26 cellular contexts compared by ENCODE assay signal in the genomic region with DNA sequence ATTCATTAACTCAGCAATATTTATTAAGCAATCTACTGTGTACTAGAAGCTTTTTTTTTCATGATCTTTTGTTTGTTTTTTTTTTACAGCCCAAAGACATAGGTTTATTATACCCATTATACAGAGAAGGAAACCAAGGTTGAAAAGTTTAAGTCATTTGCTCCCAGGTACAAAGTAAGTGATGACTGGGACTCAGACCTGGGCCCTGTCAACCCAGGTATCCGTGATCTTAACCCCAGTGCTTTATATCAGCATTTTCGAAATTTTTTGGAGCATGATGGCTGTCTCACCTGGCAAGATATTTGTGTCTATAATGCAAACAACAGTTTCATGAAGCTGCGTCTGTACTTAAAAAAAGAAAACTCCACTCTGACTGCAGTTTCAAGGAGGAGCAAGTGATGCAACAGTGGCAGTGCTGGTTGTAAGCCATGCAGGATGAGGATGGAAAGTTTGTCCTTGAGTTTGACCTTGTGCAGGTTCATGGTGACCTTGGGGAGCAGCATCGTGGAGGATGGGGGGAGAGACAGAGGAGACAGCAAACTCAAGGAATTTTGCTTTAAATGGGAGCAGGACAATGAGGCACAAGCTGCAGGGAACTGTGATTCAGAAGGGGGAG.
"Had no signal": no experiment of that assay in that cellular context is flagged by ENCODE, and none has a peak within 500 bp of the region (broad histone marks: within the 10 kb centered on the region; RNA-seq: fewer than 3 reads in every experiment).

No MANE protein-coding gene starts in this region.

- H3K4me1 ChIP-seq: left ventricle myocardium inferior, prostate gland, sigmoid colon, testis had no signal

- H3K4me3 ChIP-seq: left ventricle myocardium inferior, lung, pancreas, prostate gland, sigmoid colon, spleen, stomach, testis, thyroid gland, transverse colon, upper lobe of left lung, vagina had no signal

- H3K27me3 ChIP-seq: pancreas, sigmoid colon, spleen, stomach, testis, thyroid gland, transverse colon, upper lobe of left lung, vagina had no signal

- H3K4me3 Mint-ChIP-seq: naive thymus-derived CD8-positive, alpha-beta T cell; nephron; neural crest cell; stimulated activated naive B cell treated with anti-CD40 and anti-IgM and Interleukin-4, amounts not matched to agents 10 μg/mL and 1 μg/mL and 100 μg/mL, for 72 hours had no signal

- H3K27ac Mint-ChIP-seq: nephron; stimulated activated naive B cell treated with anti-CD40 and anti-IgM and Interleukin-4, amounts not matched to agents 10 μg/mL and 1 μg/mL and 100 μg/mL, for 72 hours had no signal

- FAIRE-seq: keratinocyte, pancreas, small intestine had no signal

- H3K27me3 Mint-ChIP-seq: naive thymus-derived CD8-positive, alpha-beta T cell; stimulated activated naive B cell treated with anti-CD40 and anti-IgM and Interleukin-4, amounts not matched to agents 10 μg/mL and 1 μg/mL and 100 μg/mL, for 72 hours had no signal

- ATAC-seq: left cardiac atrium; naive thymus-derived CD8-positive, alpha-beta T cell; right cardiac atrium; stimulated activated naive B cell treated with anti-CD40 and anti-IgM and Interleukin-4, amounts not matched to agents 10 μg/mL and 1 μg/mL and 100 μg/mL, for 72 hours; stimulated activated naive CD8-positive, alpha-beta T cell treated with anti-CD3 and anti-CD28 coated beads, Interleukin-15, Interleukin-2, amounts not matched to agents 100 U/mL and 50 U/mL, for 24 hours had no signal

- H3K9me3 ChIP-seq: left ventricle myocardium inferior, pancreas, prostate gland, sigmoid colon, spleen, stomach, testis, thyroid gland, transverse colon, upper lobe of left lung, vagina had no signal

- DNase-seq: hippocampal formation; kidney glomerular epithelial cell; left cardiac atrium; left ventricle myocardium inferior; naive thymus-derived CD8-positive, alpha-beta T cell; nucleus accumbens; pancreas; retina; sigmoid colon; small intestine; spleen; stimulated activated CD4-positive, alpha-beta T cell treated with anti-CD3 and anti-CD28 coated beads, Interleukin-4, amount 100 ng/mL, for 24 hours; stimulated activated naive B cell treated with anti-CD40 and anti-IgM and Interleukin-4, amounts not matched to agents 10 μg/mL and 1 μg/mL and 100 μg/mL, for 72 hours; stimulated activated naive CD8-positive, alpha-beta T cell treated with anti-CD3 and anti-CD28 coated beads, Interleukin-15, Interleukin-2, amounts not matched to agents 100 U/mL and 50 U/mL, for 24 hours; testis; transverse colon; upper lobe of left lung had no signal

- H3K9me3 Mint-ChIP-seq: naive thymus-derived CD8-positive, alpha-beta T cell; nephron; neural crest cell; stimulated activated naive B cell treated with anti-CD40 and anti-IgM and Interleukin-4, amounts not matched to agents 10 μg/mL and 1 μg/mL and 100 μg/mL, for 72 hours had no signal

- H3K27ac ChIP-seq: left ventricle myocardium inferior, pancreas, prostate gland, sigmoid colon, spleen, stomach, testis, thyroid gland, transverse colon, upper lobe of left lung, vagina had no signal

- H3K36me3 ChIP-seq: pancreas, prostate gland, thyroid gland, transverse colon, vagina had no signal
